ENCODE assay signal across 8 cellular contexts in the genomic region with DNA sequence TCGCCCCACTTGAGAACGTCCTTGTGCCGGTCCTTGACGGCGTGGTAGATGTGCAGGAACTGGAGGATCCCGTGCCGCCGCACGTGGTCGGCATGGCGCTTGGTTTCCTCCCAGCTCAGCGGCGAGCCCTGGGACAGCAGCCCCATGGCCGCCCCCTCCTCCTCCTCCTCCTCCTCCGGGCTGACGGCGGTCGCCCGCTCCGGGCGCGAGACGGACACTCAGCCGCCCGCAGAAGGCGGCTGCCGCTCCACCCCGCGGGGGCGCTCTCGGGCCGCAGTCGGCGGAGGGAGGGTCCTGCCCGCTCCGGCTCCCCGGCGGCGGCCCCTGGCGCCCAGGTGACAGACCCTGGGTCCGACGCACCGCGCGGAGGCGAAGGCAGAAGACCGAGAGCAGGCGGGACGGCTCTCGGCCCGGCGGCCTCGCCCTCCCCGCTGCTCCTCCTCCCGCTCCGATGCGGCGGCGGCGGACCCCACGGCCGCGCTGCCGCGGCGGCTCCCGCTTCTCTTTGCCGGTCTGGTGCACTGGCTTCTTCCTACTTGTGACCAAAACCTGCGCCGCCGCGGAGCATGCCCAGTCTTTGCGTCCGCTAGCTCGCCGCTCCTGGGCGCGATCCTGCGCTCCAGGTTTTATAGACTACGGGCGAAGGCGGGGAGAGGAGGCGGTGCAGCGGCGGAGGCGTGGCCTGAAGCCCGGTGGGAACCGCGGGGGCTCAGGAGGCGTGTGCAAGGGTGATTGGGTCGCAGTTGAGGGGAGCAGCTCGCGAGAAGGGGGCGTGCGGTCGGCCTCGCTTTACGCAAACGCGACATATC. TPM values are rescaled to one million over a fixed set of nuclear protein-coding genes. Genes with fewer than 3 reads are reported as not detected.
DNase-seq lines count a peak whose midpoint lies in the region; ATAC-seq and TF ChIP-seq lines count a peak whose summit lies in the region.

Gene GCLC, minus strand, starts transcription at position 602 of the 809 bp plus-strand sequence. Its CDS starts 456 bp downstream, at position 146.

- DNase-seq in AG08395 (ENCODE audit: low spot score) (peak; percentile 90), NCI-H2196 treated with DMSO at 0.1 percent for 48 hours (lab: John Stamatoyannopoulos, UW; ENCODE audit: unreplicated experiment) (peak; percentile 84), WTC11 (ENCODE audit: low spot score) (peak; percentile 94), cardiac fibroblast (ENCODE audit: low read depth in 2 of 2) (peak; percentile 94 to 96), inferior parietal cortex (ENCODE audit: extremely low spot score) (peak; percentile 95)
- DNase-seq in stimulated activated CD4-positive, alpha-beta T cell treated with anti-CD3 and anti-CD28 coated beads, Interleukin-12 subunit alpha, Interleukin-12 subunit beta, amount 100 ng/mL, for 24 hours (ENCODE audit: low read depth in 2 of 2): peak; percentile 81 to 87

- peak within 1 kb of the TSS; percentile 99 for H3K4me3 Mint-ChIP-seq in WTC11

- CTCF ChIA-PET in WTC11 (lab: Charles Lee): interaction anchor here (0.7 to 1.8 kb wide), 9 partner anchors 12 to 184 kb away, joined by 3 to 13 read pairs (median 6); no protein-coding TSS in a partner anchor

- TF ChIP-seq CTCF in WTC11 (IDR thresholded peaks at IDR 0.05) (peak; percentile 72), cardiac fibroblast (IDR thresholded peaks at IDR 0.05; ENCODE audit: low read depth, low read length) (peak; percentile 19)

- H3K27ac Mint-ChIP-seq in WTC11: peak within 1 kb of the TSS; percentile 96

- peaks cover 64% of the 10 kb centered on the region for H3K4me1 Mint-ChIP-seq in WTC11

- peaks cover 7% of the 10 kb centered on the region for H3K9me3 Mint-ChIP-seq in WTC11

- peak within 1 kb of the TSS; percentile 83 to 91 for H3K4me3 ChIP-seq in cardiac fibroblast (replicated peaks in 1 of 2; ENCODE audit: low read depth in 2 of 2, low read length in 2 of 2)

- POLR2A ChIA-PET in WTC11 (lab: Charles Lee): interaction anchor here (1.0 to 1.5 kb wide), 3 partner anchors 10 to 107 kb away, joined by 3 to 4 read pairs (median 4); no protein-coding TSS in a partner anchor

- H3K36me3 Mint-ChIP-seq in WTC11: no peaks in the 10 kb centered on the region

- peaks cover 25% of the 10 kb centered on the region for H3K27me3 Mint-ChIP-seq in WTC11 (ENCODE audit: low read depth)

- ATAC-seq in GM18870 (IDR thresholded peaks at IDR 0.05; ENCODE audit: unreplicated experiment) (peak; percentile 62), HG03135 (IDR thresholded peaks at IDR 0.05; ENCODE audit: unreplicated experiment) (peak; percentile 64), WTC11 (peak; percentile 69)

TF ChIP-seq in WTC11, 78 proteins besides CTCF, POLR2A, EP300 and RAD21 (continues in another document):
- TF ChIP-seq ATF1 (CRISPR knock-in tag; IDR thresholded peaks at IDR 0.05): peak; percentile 92
- TF ChIP-seq, protein P1, sequence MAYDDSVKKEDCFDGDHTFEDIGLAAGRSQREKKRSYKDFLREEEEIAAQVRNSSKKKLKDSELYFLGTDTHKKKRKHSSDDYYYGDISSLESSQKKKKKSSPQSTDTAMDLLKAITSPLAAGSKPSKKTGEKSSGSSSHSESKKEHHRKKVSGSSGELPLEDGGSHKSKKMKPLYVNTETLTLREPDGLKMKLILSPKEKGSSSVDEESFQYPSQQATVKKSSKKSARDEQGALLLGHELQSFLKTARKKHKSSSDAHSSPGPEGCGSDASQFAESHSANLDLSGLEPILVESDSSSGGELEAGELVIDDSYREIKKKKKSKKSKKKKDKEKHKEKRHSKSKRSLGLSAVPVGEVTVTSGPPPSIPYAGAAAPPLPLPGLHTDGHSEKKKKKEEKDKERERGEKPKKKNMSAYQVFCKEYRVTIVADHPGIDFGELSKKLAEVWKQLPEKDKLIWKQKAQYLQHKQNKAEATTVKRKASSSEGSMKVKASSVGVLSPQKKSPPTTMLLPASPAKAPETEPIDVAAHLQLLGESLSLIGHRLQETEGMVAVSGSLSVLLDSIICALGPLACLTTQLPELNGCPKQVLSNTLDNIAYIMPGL (CRISPR knock-in tag; IDR thresholded peaks at IDR 0.05): peak; percentile 99
- TF ChIP-seq, protein P2, sequence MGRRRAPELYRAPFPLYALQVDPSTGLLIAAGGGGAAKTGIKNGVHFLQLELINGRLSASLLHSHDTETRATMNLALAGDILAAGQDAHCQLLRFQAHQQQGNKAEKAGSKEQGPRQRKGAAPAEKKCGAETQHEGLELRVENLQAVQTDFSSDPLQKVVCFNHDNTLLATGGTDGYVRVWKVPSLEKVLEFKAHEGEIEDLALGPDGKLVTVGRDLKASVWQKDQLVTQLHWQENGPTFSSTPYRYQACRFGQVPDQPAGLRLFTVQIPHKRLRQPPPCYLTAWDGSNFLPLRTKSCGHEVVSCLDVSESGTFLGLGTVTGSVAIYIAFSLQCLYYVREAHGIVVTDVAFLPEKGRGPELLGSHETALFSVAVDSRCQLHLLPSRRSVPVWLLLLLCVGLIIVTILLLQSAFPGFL (CRISPR knock-in tag; IDR thresholded peaks at IDR 0.05; ENCODE audit: borderline replicate concordance): no peak
- TF ChIP-seq NR2C2 (CRISPR knock-in tag; IDR thresholded peaks at IDR 0.05): no peak
- TF ChIP-seq ZNF219 (CRISPR knock-in tag; IDR thresholded peaks at IDR 0.05; ENCODE audit: borderline replicate concordance): no peak
- peak; percentile 64; the same call in 1 of the 2 replicates for TF ChIP-seq MYBL2 (CRISPR knock-in tag; IDR thresholded peaks at IDR 0.05)
- TF ChIP-seq GRHL2 (CRISPR knock-in tag; IDR thresholded peaks at IDR 0.05; ENCODE audit: insufficient replicate concordance, severe bottlenecking): no peak
- no peak; the same call in 1 of the 2 replicates for TF ChIP-seq ERG (CRISPR knock-in tag; IDR thresholded peaks at IDR 0.05)
- peak; percentile 92 for TF ChIP-seq ZNF263 (CRISPR knock-in tag; IDR thresholded peaks at IDR 0.05; ENCODE audit: low read depth)
- TF ChIP-seq ZNF416 (CRISPR knock-in tag; IDR thresholded peaks at IDR 0.05): no peak
- no peak for TF ChIP-seq GTF2I (CRISPR knock-in tag; conservative IDR thresholded peaks at IDR 0.05)
- no peak for TF ChIP-seq NFYB (CRISPR knock-in tag; conservative IDR thresholded peaks at IDR 0.05; ENCODE audit: low read depth)
- TF ChIP-seq MXD4 (CRISPR knock-in tag; IDR thresholded peaks at IDR 0.05; ENCODE audit: borderline replicate concordance): no peak
- TF ChIP-seq SMAD3 (CRISPR knock-in tag; IDR thresholded peaks at IDR 0.05; ENCODE audit: borderline replicate concordance): peak; percentile 85; the same call in 1 of the 2 replicates
- no peak for TF ChIP-seq JAZF1 (CRISPR knock-in tag; IDR thresholded peaks at IDR 0.05)
- TF ChIP-seq, protein P3, sequence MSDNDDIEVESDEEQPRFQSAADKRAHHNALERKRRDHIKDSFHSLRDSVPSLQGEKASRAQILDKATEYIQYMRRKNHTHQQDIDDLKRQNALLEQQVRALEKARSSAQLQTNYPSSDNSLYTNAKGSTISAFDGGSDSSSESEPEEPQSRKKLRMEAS (CRISPR knock-in tag; IDR thresholded peaks at IDR 0.05): peak; percentile 80; the same call in 1 of the 2 replicates
- peak; percentile 98 for TF ChIP-seq SP1 (CRISPR knock-in tag; conservative IDR thresholded peaks at IDR 0.05)
- TF ChIP-seq KAT7 (CRISPR knock-in tag; IDR thresholded peaks at IDR 0.05; ENCODE audit: borderline replicate concordance): no peak
- no peak for TF ChIP-seq TEAD4 (CRISPR knock-in tag; IDR thresholded peaks at IDR 0.05)
- 0 out of 2 replicates have a peak, but pooled peaks have one; percentile 13 for TF ChIP-seq ZNF281 (CRISPR knock-in tag; IDR thresholded peaks at IDR 0.05)

RNA-seq across cellular contexts. Expression of gene GCLC, which starts in this region (rescaled TPM):
- total RNA-seq in WTC11 (2021): 33.8 to 47.1 TPM (median 38.6 TPM) in 3 replicates

Comparison
In these comparisons a context has a peak if more than half of its experiments do, and no peak if none do; other contexts are left out.
1. Peak in every context shown above with its lines: DNase-seq, ATAC-seq and H3K4me3 ChIP-seq.